19 cellular contexts compared by ENCODE assay signal in genomic region chr6:36603222-36604089, GRCh38. TPM values are rescaled to one million over a fixed set of nuclear protein-coding genes. Genes with fewer than 3 reads are reported as not detected.
DNase-seq lines count a peak whose midpoint lies in the region; ATAC-seq and TF ChIP-seq lines count a peak whose summit lies in the region.
"Had no signal": no experiment of that assay in that cellular context is flagged by ENCODE, and none has a peak within 500 bp of the region (broad histone marks: within the 10 kb centered on the region; RNA-seq: fewer than 3 reads in every experiment).

No MANE protein-coding gene starts in this region.

- no peaks in the 10 kb centered on the region for H3K9me3 ChIP-seq in SK-N-MC (ENCODE audit: low read depth, low read length)
- H3K9me3 ChIP-seq: body of pancreas, testis had no signal

- no peak overlapping the region for H3K9ac ChIP-seq in SK-N-MC (ENCODE audit: insufficient read length)

- H3K36me3 Mint-ChIP-seq in natural killer cell (peaks cover 57% of the 10 kb centered on the region), type B pancreatic cell (peaks cover 69% of the 10 kb centered on the region)
- peaks cover 64% of the 10 kb centered on the region for H3K36me3 Mint-ChIP-seq in natural killer cell treated with Interleukin-12 subunit alpha and Interleukin-12 subunit beta and Interleukin-15 and Interleukin-18, amount 100 ng/mL, for 72 hours

- no peak for DNase-seq in natural killer cell
- DNase-seq in natural killer cell treated with Interleukin-12 subunit alpha and Interleukin-12 subunit beta and Interleukin-15 and Interleukin-18, amount 100 ng/mL, for 72 hours (ENCODE audit: low spot score), result no peak
- no peak for DNase-seq in SK-N-MC (ENCODE audit: low read depth, low spot score)
- no peak for DNase-seq in epithelial cell of prostate (ENCODE audit: low read depth, low spot score)
- DNase-seq in type B pancreatic cell (ENCODE audit: extremely low spot score, unreplicated experiment), result no peak
- no peak for DNase-seq in NCI-H187 treated with DMSO at 0.1 percent for 48 hours (lab: John Stamatoyannopoulos, UW)
- no peak for DNase-seq in NCI-H1092 treated with DMSO at 0.1 percent for 48 hours (lab: John Stamatoyannopoulos, UW)
- DNase-seq: body of pancreas; DMS153; dorsolateral prefrontal cortex; IMR-90; mesendoderm; NCI-H748 treated with DMSO at 0.1 percent for 48 hours; nucleus accumbens; right cardiac atrium; stimulated activated CD4-positive, alpha-beta T cell treated with anti-CD3 and anti-CD28 coated beads, Interleukin-2, amount 100 ng/mL, for 24 hours; testis had no signal

- ATAC-seq in natural killer cell, result no peak
- ATAC-seq in natural killer cell treated with Interleukin-12 subunit alpha and Interleukin-12 subunit beta and Interleukin-15 and Interleukin-18, amount 100 ng/mL, for 72 hours, result no peak
- no peak for ATAC-seq in GM19328 (IDR thresholded peaks at IDR 0.05; ENCODE audit: unreplicated experiment)
- ATAC-seq: body of pancreas, Panc1, right cardiac atrium had no signal

- H3K27me3 Mint-ChIP-seq in natural killer cell (ENCODE audit: low read depth in 2 of 2) (no peaks in the 10 kb centered on the region), type B pancreatic cell (no peaks in the 10 kb centered on the region)
- no peaks in the 10 kb centered on the region for H3K27me3 Mint-ChIP-seq in natural killer cell treated with Interleukin-12 subunit alpha and Interleukin-12 subunit beta and Interleukin-15 and Interleukin-18, amount 100 ng/mL, for 72 hours

- H3K4me1 Mint-ChIP-seq in natural killer cell (peaks cover 64 to 72% of the 10 kb centered on the region in 2 donors), type B pancreatic cell (ENCODE audit: unreplicated experiment) (peaks cover 59% of the 10 kb centered on the region)
- peaks cover 53 to 74% of the 10 kb centered on the region in 2 donors for H3K4me1 Mint-ChIP-seq in natural killer cell treated with Interleukin-12 subunit alpha and Interleukin-12 subunit beta and Interleukin-15 and Interleukin-18, amount 100 ng/mL, for 72 hours (ENCODE audit: low read depth in 2 of 2)

- H3K27ac ChIP-seq in SK-N-MC (peak overlapping the region; percentile 43; the same call in 1 of the 2 replicates), epithelial cell of prostate (peak overlapping the region; percentile 83)
- H3K27ac ChIP-seq: body of pancreas, dorsolateral prefrontal cortex, testis had no signal

- intact Hi-C loops in natural killer cell (cut with micrococcal nuclease), result no loop called here

- no peak overlapping the region for H3K4me3 ChIP-seq in SK-N-MC
- H3K4me3 ChIP-seq: body of pancreas, testis had no signal

- H3K36me3 ChIP-seq in SK-N-MC (ENCODE audit: insufficient read depth, low read length), result peaks cover 99% of the 10 kb centered on the region

- H3K9me3 Mint-ChIP-seq in natural killer cell (no peaks in the 10 kb centered on the region), type B pancreatic cell (no peaks in the 10 kb centered on the region)
- no peaks in the 10 kb centered on the region for H3K9me3 Mint-ChIP-seq in natural killer cell treated with Interleukin-12 subunit alpha and Interleukin-12 subunit beta and Interleukin-15 and Interleukin-18, amount 100 ng/mL, for 72 hours

- H3K4me3 Mint-ChIP-seq in natural killer cell (no peak overlapping the region), type B pancreatic cell (no peak overlapping the region)
- no peak overlapping the region for H3K4me3 Mint-ChIP-seq in natural killer cell treated with Interleukin-12 subunit alpha and Interleukin-12 subunit beta and Interleukin-15 and Interleukin-18, amount 100 ng/mL, for 72 hours

- TF ChIP-seq CTCF in natural killer cell (IDR thresholded peaks at IDR 0.05) (no peak), type B pancreatic cell (conservative IDR thresholded peaks at IDR 0.05) (no peak)

- peak overlapping the region; percentile 74 to 81 for H3K27ac Mint-ChIP-seq in natural killer cell
- H3K27ac Mint-ChIP-seq in natural killer cell treated with Interleukin-12 subunit alpha and Interleukin-12 subunit beta and Interleukin-15 and Interleukin-18, amount 100 ng/mL, for 72 hours, result peak overlapping the region in 1 of 2 donors; percentile 57
- H3K27ac Mint-ChIP-seq in type B pancreatic cell, result peak overlapping the region; percentile 77

RNA-seq across cellular contexts. Expression of gene SRSF3, which starts 9.3 kb away (rescaled TPM):
- total RNA-seq in natural killer cell (100 to 1,000 TPM; 445 to 526 (median 447) TPM), type B pancreatic cell (ENCODE audit: low replicate concordance) (361 and 455 TPM in 2 replicates)
- 100 to 1,000 TPM; 455 to 498 TPM for total RNA-seq in natural killer cell treated with Interleukin-12 subunit alpha and Interleukin-12 subunit beta and Interleukin-15 and Interleukin-18, amount 100 ng/mL, for 72 hours

RNA-seq across cellular contexts. Expression of gene STK38, which starts 56.2 kb away (rescaled TPM):
- total RNA-seq in natural killer cell (100 to 1,000 TPM; 105 to 157 (median 126) TPM), type B pancreatic cell (ENCODE audit: low replicate concordance) (50.1 and 64.9 TPM in 2 replicates)
- total RNA-seq in natural killer cell treated with Interleukin-12 subunit alpha and Interleukin-12 subunit beta and Interleukin-15 and Interleukin-18, amount 100 ng/mL, for 72 hours, result 10 to 100 TPM; 26.4 to 32.5 TPM
